ENCODE assay signal across 7 cellular contexts in the genomic region with DNA sequence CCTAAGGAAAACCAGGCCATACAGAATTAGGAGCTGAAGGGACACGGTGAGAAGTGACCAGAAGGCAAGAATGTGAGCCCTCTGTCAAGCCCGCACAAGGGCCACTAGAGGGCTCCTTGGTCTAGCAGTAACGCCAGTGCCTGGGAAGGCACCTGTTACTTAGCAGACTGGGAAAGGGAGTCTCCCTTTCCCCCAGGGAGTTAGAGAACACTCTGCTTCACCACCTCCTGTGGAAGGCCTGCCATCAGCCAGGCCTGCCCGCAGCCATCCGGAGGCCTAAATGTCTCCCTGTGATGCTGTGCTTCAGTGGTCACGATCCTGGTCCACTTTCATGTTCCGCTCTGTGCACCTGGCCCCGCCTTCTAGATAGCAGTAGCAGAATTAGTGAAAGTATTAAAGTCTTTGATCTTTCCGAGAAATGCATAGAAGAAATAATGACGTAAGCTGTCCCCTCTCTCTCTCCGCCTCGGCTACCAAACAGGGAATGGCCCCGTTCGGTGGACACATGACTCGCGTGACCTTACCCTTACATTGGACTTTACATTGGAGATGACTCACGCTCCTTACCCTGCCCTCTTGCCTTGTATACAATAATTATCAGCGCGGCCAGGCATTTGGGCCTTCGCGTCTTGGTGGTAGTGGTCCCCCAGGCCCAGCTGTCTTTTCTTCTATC. TPM values are rescaled to one million over a fixed set of nuclear protein-coding genes. Genes with fewer than 3 reads are reported as not detected.
A peak's percentile ranks its signal among the peaks of the same experiment; 100 is the strongest.
DNase-seq lines count a peak whose midpoint lies in the region; ATAC-seq, FAIRE-seq and TF ChIP-seq lines count a peak whose summit lies in the region.

No MANE protein-coding gene starts in this region.

- no peaks in the 10 kb centered on the region for H3K79me1 ChIP-seq in mesendoderm (ENCODE audit: low read length)

- no peak overlapping the region for H3K23ac ChIP-seq in mesendoderm (ENCODE audit: low read length)

- no peaks in the 10 kb centered on the region for H3K27me3 ChIP-seq in mesendoderm (ENCODE audit: insufficient read depth, low read length, poor library complexity)

- WGBS in mesendoderm (ENCODE audit: extremely low coverage, insufficient coverage, low lambda C conversion rate) = no CpG with 5 or more reads among the region's 21 CpGs

- H3K9ac ChIP-seq in mesendoderm (ENCODE audit: low read length) = no peak overlapping the region

- no peaks in the 10 kb centered on the region for H3K36me3 ChIP-seq in mesendoderm (ENCODE audit: control insufficient read depth, insufficient read depth, low read length)

- no peak overlapping the region for H3K4me2 ChIP-seq in mesendoderm (ENCODE audit: low read length)

- no peak overlapping the region for H4K8ac ChIP-seq in mesendoderm (ENCODE audit: low read depth, low read length)

- no peaks in the 10 kb centered on the region for H3K4me1 ChIP-seq in mesendoderm (ENCODE audit: control insufficient read depth, low read depth, low read length)

- no peak for ATAC-seq in GM21825 (IDR thresholded peaks at IDR 0.05; ENCODE audit: unreplicated experiment)
- no peak for ATAC-seq in HG03025 (IDR thresholded peaks at IDR 0.05; ENCODE audit: low FRiP score, unreplicated experiment)

- peak; percentile 92 for FAIRE-seq in G401.6 (lab: Jason Lieb, UNC)

- no peak overlapping the region for H2BK120ac ChIP-seq in mesendoderm (ENCODE audit: low read depth, low read length)

- H2AK5ac ChIP-seq in mesendoderm (ENCODE audit: low read length) = no peak overlapping the region

- H2BK15ac ChIP-seq in mesendoderm (replicated peaks; ENCODE audit: low read depth) = no peak overlapping the region

- H4K5ac ChIP-seq in mesendoderm (ENCODE audit: low read length) = no peak overlapping the region

- no peak overlapping the region for H3K56ac ChIP-seq in mesendoderm (ENCODE audit: low read length)

- H3K79me2 ChIP-seq in mesendoderm (ENCODE audit: control insufficient read depth, insufficient read depth, low read length) = no peaks in the 10 kb centered on the region

- H2BK5ac ChIP-seq in mesendoderm (ENCODE audit: low read length) = no peak overlapping the region

- no peak overlapping the region for H3K4ac ChIP-seq in mesendoderm (ENCODE audit: low read depth, low read length)

- H3K18ac ChIP-seq in mesendoderm (ENCODE audit: low read length) = no peak overlapping the region

- peak; percentile 71 for TF ChIP-seq CTCF in LNCaP clone FGC (IDR thresholded peaks at IDR 0.05; ENCODE audit: control insufficient read depth, extremely low read depth, insufficient read depth)

- peak; percentile 22 for DNase-seq in LNCaP clone FGC (ENCODE audit: low read depth)
- DNase-seq in SHP77 (lab: John Stamatoyannopoulos, UW) = peak; percentile 86 to 88
- DNase-seq in dermis microvascular lymphatic vessel endothelial cell (ENCODE audit: low read depth in 2 of 2) = peak; percentile 33 to 73
- peak; percentile 78 for DNase-seq in mesendoderm

- no peak overlapping the region for H3K27ac ChIP-seq in mesendoderm (ENCODE audit: low read depth, low read length)

- H3K4me3 ChIP-seq in LNCaP clone FGC (ENCODE audit: low read depth, low read length) = no peak overlapping the region
- H3K4me3 ChIP-seq in mesendoderm (ENCODE audit: low read length) = no peak overlapping the region

RNA-seq across cellular contexts. Expression of a gene that starts 10.7 kb away (rescaled TPM):
- 721 and 972 TPM in 2 replicates for total RNA-seq in dermis microvascular lymphatic vessel endothelial cell
- 1,349 TPM for polyA plus RNA-seq in mesendoderm (2013, experiment 1 of 2)
- polyA plus RNA-seq in mesendoderm (2013, experiment 2 of 2) = 1,345 TPM

RNA-seq across cellular contexts. Expression of a gene that starts 33.9 kb away (rescaled TPM):
- total RNA-seq in dermis microvascular lymphatic vessel endothelial cell = 161 and 166 TPM in 2 replicates
- 58.8 TPM for polyA plus RNA-seq in mesendoderm (2013, experiment 1 of 2)
- polyA plus RNA-seq in mesendoderm (2013, experiment 2 of 2) = 56.6 TPM

RNA-seq across cellular contexts. Expression of a gene that starts 49.6 kb away (rescaled TPM):
- not detected in 2 replicates for total RNA-seq in dermis microvascular lymphatic vessel endothelial cell
- not detected for polyA plus RNA-seq in mesendoderm (2013, experiment 1 of 2)
- not detected for polyA plus RNA-seq in mesendoderm (2013, experiment 2 of 2)

RNA-seq across cellular contexts. Expression of a gene that starts 56.9 kb away (rescaled TPM):
- 6.8 and 15.5 TPM in 2 replicates for total RNA-seq in dermis microvascular lymphatic vessel endothelial cell
- 4.2 TPM for polyA plus RNA-seq in mesendoderm (2013, experiment 1 of 2)
- 3.9 TPM for polyA plus RNA-seq in mesendoderm (2013, experiment 2 of 2)

Comparison
In these comparisons a context has a peak if more than half of its experiments do, and no peak if none do; other contexts are left out.
1. DNase-seq: peak in every context shown above with its lines; median percentile 87 in SHP77; 78 in mesendoderm; 53 in dermis microvascular lymphatic vessel endothelial cell; 22 in LNCaP clone FGC.